ENCODE assay signal across 30 cellular contexts in genomic region chr4:48244665-48245064, GRCh38.
"Had no signal": no experiment of that assay in that cellular context is flagged by ENCODE, and none has a peak within 500 bp of the region (broad histone marks: within the 10 kb centered on the region; RNA-seq: fewer than 3 reads in every experiment).

No MANE protein-coding gene starts in this region.

- DNase-seq: activated B cell treated with CpG ODN at 0.5 μM for 24 hours; activated CD4-positive, alpha-beta memory T cell treated with anti-CD3 and anti-CD28 coated beads for 36 hours; activated CD4-positive, alpha-beta T cell treated with anti-CD3 and anti-CD28 coated beads for 4 hours; activated CD4-positive, alpha-beta T cell treated with anti-CD3 and anti-CD28 coated beads, Interleukin-2, amount 10 ng/mL, durations not matched to agents 24 days and 14 days; activated CD4-positive, alpha-beta T cell treated with anti-CD3 and anti-CD28 coated beads, Interleukin-2, amount 50 U/mL, for 1 hour; activated CD4-positive, alpha-beta T cell treated with anti-CD3 and anti-CD28 coated beads, Interleukin-2, amount 50 U/mL, for 4 hours; activated CD4-positive, CD25-positive, alpha-beta regulatory T cell treated with anti-CD3 and anti-CD28 coated beads, Interleukin-2, amount 50 U/mL, for 72 hours; activated CD8-positive, alpha-beta memory T cell treated with anti-CD3 and anti-CD28 coated beads, Interleukin-2, amount 50 U/mL, for 4 hours; activated CD8-positive, alpha-beta T cell treated with anti-CD3 and anti-CD28 coated beads for 36 hours; activated effector memory CD4-positive, alpha-beta T cell treated with anti-CD3 and anti-CD28 coated beads, Interleukin-2, amount 50 U/mL, for 16 hours; activated gamma-delta T cell treated with Interleukin-2 at 50 U/mL for 16 hours; activated naive CD4-positive, alpha-beta T cell; activated naive CD4-positive, alpha-beta T cell treated with anti-CD3 and anti-CD28 coated beads for 36 hours; activated naive CD4-positive, alpha-beta T cell treated with anti-CD3 and anti-CD28 coated beads, Interleukin-2, amount 50 U/mL, for 16 hours; activated naive CD8-positive, alpha-beta T cell treated with anti-CD3 and anti-CD28 coated beads for 36 hours; activated T-cell treated with anti-CD3 and anti-CD28 coated beads for 4 hours; activated T-cell treated with anti-CD3 and anti-CD28 coated beads, Interleukin-2, amount 50 U/mL, for 1 hour; activated T-cell treated with anti-CD3 and anti-CD28 coated beads, Interleukin-2, amount 50 U/mL, for 4 hours; activated T-cell treated with anti-CD3 and anti-CD28 coated beads, Interleukin-2, amount 50 U/mL, for 72 hours; adrenal gland; amniotic stem cell; aorta; body of pancreas; brain microvascular endothelial cell; central memory CD4-positive, alpha-beta T cell; T-helper 2 cell; T-helper 9 cell had no signal

- ATAC-seq: activated CD8-positive, alpha-beta T cell treated with anti-CD3 and anti-CD28 coated beads for 36 hours; activated naive CD4-positive, alpha-beta T cell treated with anti-CD3 and anti-CD28 coated beads, Interleukin-2, amount 50 U/mL, for 72 hours; activated T-cell treated with anti-CD3 and anti-CD28 coated beads, Interleukin-2, amount 50 U/mL, for 4 hours; activated T-cell treated with anti-CD3 and anti-CD28 coated beads, Interleukin-2, amount 50 U/mL, for 72 hours; activated T-helper 17 cell treated with anti-CD3 and anti-CD28 coated beads, Interleukin-2, amount 50 U/mL, for 72 hours; body of pancreas had no signal

- H3K4me3 ChIP-seq: adrenal gland, body of pancreas, breast epithelium had no signal

- H3K4me1 ChIP-seq: adrenal gland, body of pancreas, breast epithelium had no signal

- H3K27me3 ChIP-seq: adrenal gland, body of pancreas, brain microvascular endothelial cell, breast epithelium had no signal

- H3K9me3 ChIP-seq: adrenal gland, body of pancreas, breast epithelium had no signal

- H3K36me3 ChIP-seq: adrenal gland, brain microvascular endothelial cell, breast epithelium had no signal
